Comparison of ENCODE assay signal across 14 cellular contexts in the genomic region with DNA sequence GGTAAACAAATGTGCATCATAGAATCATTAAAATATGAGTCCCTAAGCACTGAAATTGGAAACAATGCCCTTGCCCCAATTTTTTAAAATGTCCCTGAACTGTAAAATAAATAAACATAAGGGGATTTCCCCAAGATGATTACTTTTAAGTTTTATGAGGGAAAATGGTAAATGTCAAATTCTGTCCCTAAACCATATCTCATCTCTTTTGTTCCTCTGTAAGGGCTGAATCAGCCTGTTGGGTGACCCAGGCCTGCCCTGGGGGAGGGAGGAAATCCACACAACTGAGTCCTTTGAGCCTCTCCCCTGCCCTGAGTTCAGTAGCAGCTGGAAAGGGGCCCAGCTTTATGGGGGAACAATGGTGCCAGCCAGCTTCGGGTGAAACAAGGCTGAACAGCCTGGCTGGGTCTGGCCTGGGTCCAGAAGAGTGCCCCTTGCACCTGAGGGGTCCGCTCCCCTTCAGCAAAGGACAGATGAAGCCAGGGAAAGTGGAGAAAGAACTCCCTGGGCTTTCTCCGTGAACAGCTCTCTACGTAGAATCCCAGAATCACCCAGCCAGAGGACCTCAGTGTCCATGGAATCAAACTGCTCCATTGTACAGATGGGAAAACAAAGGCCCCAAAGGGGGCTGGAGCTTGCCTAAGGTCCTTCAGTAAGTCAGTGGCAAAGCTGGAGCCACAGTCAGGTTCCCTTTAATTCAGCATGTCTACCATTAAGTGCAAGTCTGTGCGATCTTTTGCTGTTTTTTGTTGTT. TPM values are rescaled to one million over a fixed set of nuclear protein-coding genes. Genes with fewer than 3 reads are reported as not detected.
DNase-seq lines count a peak whose midpoint lies in the region; ATAC-seq and TF ChIP-seq lines count a peak whose summit lies in the region.
"Had no signal": no experiment of that assay in that cellular context is flagged by ENCODE, and none has a peak within 500 bp of the region (broad histone marks: within the 10 kb centered on the region; RNA-seq: fewer than 3 reads in every experiment).

No MANE protein-coding gene starts in this region.

- H3K27ac Mint-ChIP-seq in neural progenitor cell = no peak overlapping the region
- H3K27ac Mint-ChIP-seq: CD8-positive, alpha-beta T cell; HFFc6 had no signal

- TF ChIP-seq POLR2A in HCT116 (IDR thresholded peaks at IDR 0.05; ENCODE audit: borderline replicate concordance, extremely low read depth, insufficient read depth, insufficient read length) (no peak), sigmoid colon (IDR thresholded peaks at IDR 0.05) (no peak)

- CTCF ChIA-PET in HCT116 (lab: Charles Lee) = interaction anchor here (1.4 kb wide), 1 partner anchor 22 kb away, joined by 4 read pairs; no protein-coding TSS in a partner anchor

- H3K9me2 ChIP-seq in HCT116 (ENCODE audit: insufficient read depth) = no peaks in the 10 kb centered on the region

- POLR2A ChIA-PET in HCT116 (lab: Charles Lee) = interaction anchor here (1.0 kb wide), 1 partner anchor 21 kb away, joined by 3 read pairs; no protein-coding TSS in a partner anchor

- no peaks in the 10 kb centered on the region for H3K36me3 ChIP-seq in HCT116 (ENCODE audit: control insufficient read depth in 1 of 2, insufficient read depth in 2 of 2, low read length in 2 of 2)
- no peaks in the 10 kb centered on the region for H3K36me3 ChIP-seq in sigmoid colon
- H3K36me3 ChIP-seq in neural progenitor cell = no peaks in the 10 kb centered on the region
- H3K36me3 ChIP-seq in mucosa of descending colon (ENCODE audit: low read depth) = no peaks in the 10 kb centered on the region
- H3K36me3 ChIP-seq: gastrocnemius medialis, right lobe of liver, uterus had no signal

- H3K4me3 ChIP-seq in HCT116 (replicated peaks in 1 of 2; ENCODE audit: low read depth in 1 of 2, low read length in 2 of 2) (no peak overlapping the region), sigmoid colon (no peak overlapping the region), neural progenitor cell (no peak overlapping the region), mucosa of descending colon (no peak overlapping the region)
- H3K4me3 ChIP-seq: gastrocnemius medialis, lung, right lobe of liver, uterus had no signal

- DNase-seq in HCT116 (ENCODE audit: low read depth, low spot score) (no peak), amygdala (lab: John Stamatoyannopoulos, UW) (peak in 55 of 56 donors; percentile 26 to 94 (median 82)), hippocampal formation (lab: John Stamatoyannopoulos, UW) (peak; percentile 88 to 94), sigmoid colon (peak; percentile 75), neural progenitor cell (ENCODE audit: low spot score) (no peak), mucosa of descending colon (no peak), D341Med (ENCODE audit: low spot score) (no peak)
- DNase-seq in activated T-cell treated with anti-CD3 and anti-CD28 coated beads, Interleukin-2, amount 50 U/mL, for 1 hour = no peak
- DNase-seq: CD8-positive, alpha-beta T cell; gastrocnemius medialis; HFFc6; uterus had no signal

- 75 to 81% methylated on average over 5 of the region's 5 CpGs for WGBS in sigmoid colon, 2 donors

- TF ChIP-seq RAD21 in HCT116 (IDR thresholded peaks at IDR 0.05; ENCODE audit: low read depth) = no peak

- H3K9me3 ChIP-seq in HCT116 (ENCODE audit: control insufficient read depth in 1 of 2, insufficient read depth in 1 of 2, low read depth in 1 of 2, low read length in 2 of 2) (no peaks in the 10 kb centered on the region), sigmoid colon (no peaks in the 10 kb centered on the region), neural progenitor cell (ENCODE audit: low read depth) (no peaks in the 10 kb centered on the region), mucosa of descending colon (no peaks in the 10 kb centered on the region)
- H3K9me3 ChIP-seq: gastrocnemius medialis, right lobe of liver, uterus had no signal

- intact Hi-C loops in HCT116 (cut with micrococcal nuclease) = no loop called here
- intact Hi-C loops in sigmoid colon (cut with DNase I) = no loop called here
- intact Hi-C loops in mucosa of descending colon (cut with DNase I, micrococcal nuclease) = no loop called here

- no peaks in the 10 kb centered on the region for H3K27me3 Mint-ChIP-seq in neural progenitor cell (ENCODE audit: insufficient read depth, low read depth)

- H3K4me2 ChIP-seq in HCT116 (ENCODE audit: low read length) (peak overlapping the region; percentile 15), neural progenitor cell (no peak overlapping the region)

- H2AFZ ChIP-seq in HCT116 (ENCODE audit: low read depth, low read length, poor library complexity, severe bottlenecking) (peak overlapping the region; percentile 60), neural progenitor cell (replicated peaks) (no peak overlapping the region)

- TF ChIP-seq CTCF in HCT116 (IDR thresholded peaks at IDR 0.05 in 2 of 3, conservative IDR thresholded peaks at IDR 0.05 in 1 of 3; ENCODE audit: borderline replicate concordance in 1 of 3, insufficient read depth in 1 of 3, low read depth in 2 of 3, low read length in 2 of 3) = no peak
- no peak for TF ChIP-seq CTCF in sigmoid colon (IDR thresholded peaks at IDR 0.05)
- TF ChIP-seq CTCF in neural progenitor cell (IDR thresholded peaks at IDR 0.05) = no peak
- no peak for TF ChIP-seq CTCF in mucosa of descending colon (IDR thresholded peaks at IDR 0.05)

- H3K27ac ChIP-seq in HCT116 (ENCODE audit: low read depth, low read length) (peak overlapping the region; percentile 27; the same call in 1 of the 2 replicates), sigmoid colon (peak overlapping the region in 2 of 4 donors; percentile 26 to 35), neural progenitor cell (no peak overlapping the region)
- H3K27ac ChIP-seq: gastrocnemius medialis, right lobe of liver, uterus had no signal

- TF ChIP-seq EP300 in sigmoid colon (IDR thresholded peaks at IDR 0.05) = no peak

- H3K4me1 ChIP-seq in HCT116 (ENCODE audit: control insufficient read depth in 1 of 2, insufficient read depth in 2 of 2, low read length in 2 of 2) (peaks cover 17 to 29% of the 10 kb centered on the region in 2 experiments), sigmoid colon (no peaks in the 10 kb centered on the region), neural progenitor cell (peaks cover 11% of the 10 kb centered on the region), mucosa of descending colon (ENCODE audit: low read depth) (peaks cover 3% of the 10 kb centered on the region)
- H3K4me1 ChIP-seq: gastrocnemius medialis, uterus had no signal

- H3K4me1 Mint-ChIP-seq in neural progenitor cell = peaks cover 14% of the 10 kb centered on the region

- RAD21 ChIA-PET in HCT116 (lab: Charles Lee; ENCODE audit: low non-redundant PET in 1 of 2, low total read pairs in 2 of 2, uncharacterized antibody in 2 of 2, unreplicated experiment in 2 of 2) = interaction anchor here in 1 of 2 experiments (0.8 kb wide), 1 partner anchor 22 kb away, joined by 3 read pairs; no protein-coding TSS in a partner anchor

- H3K9me3 Mint-ChIP-seq in neural progenitor cell = no peaks in the 10 kb centered on the region
- H3K9me3 Mint-ChIP-seq: CD8-positive, alpha-beta T cell; HFFc6 had no signal

- H3K79me2 ChIP-seq in HCT116 (ENCODE audit: insufficient read depth, low read length) = no peaks in the 10 kb centered on the region
- H3K79me2 ChIP-seq in neural progenitor cell (ENCODE audit: low read depth) = no peaks in the 10 kb centered on the region

- no peak overlapping the region for H3K4me3 Mint-ChIP-seq in neural progenitor cell
- H3K4me3 Mint-ChIP-seq: CD8-positive, alpha-beta T cell; HFFc6 had no signal

- ATAC-seq in HCT116 (peak; percentile 52), mucosa of descending colon (no peak)
- ATAC-seq: CD8-positive, alpha-beta T cell; gastrocnemius medialis had no signal

- H3K27me3 ChIP-seq in HCT116 (ENCODE audit: insufficient read depth, low read length) (no peaks in the 10 kb centered on the region), sigmoid colon (no peaks in the 10 kb centered on the region), neural progenitor cell (no peaks in the 10 kb centered on the region)
- H3K27me3 ChIP-seq: gastrocnemius medialis, right lobe of liver, uterus had no signal

- H3F3A ChIP-seq in neural progenitor cell (ENCODE audit: low read depth) = no peaks in the 10 kb centered on the region

- no peaks in the 10 kb centered on the region for H4K20me1 ChIP-seq in HCT116 (ENCODE audit: insufficient read depth)
- H4K20me1 ChIP-seq in neural progenitor cell (ENCODE audit: low read depth) = no peaks in the 10 kb centered on the region

- H3K9ac ChIP-seq in HCT116 (ENCODE audit: low read length) = no peak overlapping the region
- H3K9ac ChIP-seq in neural progenitor cell = no peak overlapping the region

- no TSS peak for BruUV-seq in HCT116 (replicated peaks; lab: Mats Ljungman, UMichigan)

- H3K36me3 Mint-ChIP-seq in neural progenitor cell = no peaks in the 10 kb centered on the region
- H3K36me3 Mint-ChIP-seq: CD8-positive, alpha-beta T cell had no signal

TF ChIP-seq in HCT116, 20 proteins besides CTCF, POLR2A, EP300 and RAD21 (continues in another document):
- TF ChIP-seq EZH2phosphoT487 (IDR thresholded peaks at IDR 0.05; ENCODE audit: borderline replicate concordance) = no peak

RNA-seq across cellular contexts. Expression of a gene that starts 28.2 kb away (rescaled TPM):
- 78.8 TPM for total RNA-seq in HCT116 (2021; ENCODE audit: unreplicated experiment)
- 28.1 and 32.9 TPM in 2 replicates for polyA plus RNA-seq in HCT116 (2012)
- total RNA-seq in sigmoid colon = 10 to 100 TPM; 50.2 to 60.6 (median 55.2) TPM
- 10 to 100 TPM; 16.3 to 26.6 (median 21.0) TPM for polyA plus RNA-seq in sigmoid colon
- 47.4 and 55.2 TPM in 2 replicates for total RNA-seq in neural progenitor cell (ENCODE audit: low replicate concordance)
- total RNA-seq in mucosa of descending colon = 10 to 100 TPM; 60.0 to 81.0 (median 75.0) TPM

RNA-seq across cellular contexts. Expression of a gene that starts 31.7 kb away (rescaled TPM):
- total RNA-seq in HCT116 (2021; ENCODE audit: unreplicated experiment) = 350 TPM
- polyA plus RNA-seq in HCT116 (2012) = 386 and 409 TPM in 2 replicates
- total RNA-seq in sigmoid colon = 10 to 100 TPM; 76.4 to 89.5 (median 80.7) TPM
- polyA plus RNA-seq in sigmoid colon = 100 to 1,000 TPM in 1 of 3 donors, 10 to 100 TPM in 2; 74.5 to 106 (median 76.1) TPM
- 184 and 269 TPM in 2 replicates for total RNA-seq in neural progenitor cell (ENCODE audit: low replicate concordance)
- total RNA-seq in mucosa of descending colon = 10 to 100 TPM; 71.5 to 98.6 (median 74.3) TPM

Comparison
In these comparisons a context has a peak if more than half of its experiments do, and no peak if none do; other contexts are left out.
1. DNase-seq: peak in amygdala (55 of 56), hippocampal formation (2 of 2) and sigmoid colon (single experiment); none in HCT116 (single experiment), activated T-cell treated with anti-CD3 and anti-CD28 coated beads, Interleukin-2, amount 50 U/mL, for 1 hour (single experiment), neural progenitor cell (single experiment), mucosa of descending colon (0 of 3) and D341Med (single experiment).